Comparison of ENCODE assay signal across 1 cellular context in genomic region chr7:90211391-90212148, GRCh38.
TF ChIP-seq lines count a peak whose summit lies in the region.

Gene STEAP2 (plus strand): TSS chr7:90211740. CDS start chr7:90225083, 13,343 bp downstream.

TF ChIP-seq in HEK293, 187 proteins besides CTCF, POLR2A, EP300 and RAD21 (continued from another document):
- TF ChIP-seq ZBTB11 (tag by site-specific recombination; conservative IDR thresholded peaks at IDR 0.05; ENCODE audit: low read depth) (peak; percentile 67), ZNF23 (tag by site-specific recombination; IDR thresholded peaks at IDR 0.05; ENCODE audit: borderline replicate concordance) (no peak), ZEB2 (tag by site-specific recombination; IDR thresholded peaks at IDR 0.05) (peak; percentile 69), ZNF404 (tag by site-specific recombination; IDR thresholded peaks at IDR 0.05) (no peak), EGR2 (tag by site-specific recombination; IDR thresholded peaks at IDR 0.05; ENCODE audit: low read depth) (peak; percentile 43; the same call in 1 of the 2 replicates), ZIC2 (tag by site-specific recombination; IDR thresholded peaks at IDR 0.05) (peak; percentile 81), ZNF335 (tag by site-specific recombination; conservative IDR thresholded peaks at IDR 0.05) (peak; percentile 48), ZNF76 (tag by site-specific recombination; IDR thresholded peaks at IDR 0.05; ENCODE audit: borderline replicate concordance, low read depth) (peak; percentile 40; the same call in 1 of the 2 replicates), ZNF600 (tag by site-specific recombination; IDR thresholded peaks at IDR 0.05) (peak; percentile 91), ZBTB20 (tag by site-specific recombination; IDR thresholded peaks at IDR 0.05) (peak; percentile 85), KLF16 (tag by site-specific recombination; IDR thresholded peaks at IDR 0.05) (peak; percentile 63; the same call in 1 of the 2 replicates), MZF1 (tag by site-specific recombination; IDR thresholded peaks at IDR 0.05; ENCODE audit: borderline replicate concordance) (peak; percentile 91), ZBTB8A (tag by site-specific recombination; IDR thresholded peaks at IDR 0.05) (peak; percentile 58), ZNF2 (tag by site-specific recombination; IDR thresholded peaks at IDR 0.05) (peak; percentile 84), HOXA7 (CRISPR knock-in tag; IDR thresholded peaks at IDR 0.05; ENCODE audit: borderline replicate concordance) (no peak)
